19 cellular contexts compared by ENCODE assay signal in the genomic region with DNA sequence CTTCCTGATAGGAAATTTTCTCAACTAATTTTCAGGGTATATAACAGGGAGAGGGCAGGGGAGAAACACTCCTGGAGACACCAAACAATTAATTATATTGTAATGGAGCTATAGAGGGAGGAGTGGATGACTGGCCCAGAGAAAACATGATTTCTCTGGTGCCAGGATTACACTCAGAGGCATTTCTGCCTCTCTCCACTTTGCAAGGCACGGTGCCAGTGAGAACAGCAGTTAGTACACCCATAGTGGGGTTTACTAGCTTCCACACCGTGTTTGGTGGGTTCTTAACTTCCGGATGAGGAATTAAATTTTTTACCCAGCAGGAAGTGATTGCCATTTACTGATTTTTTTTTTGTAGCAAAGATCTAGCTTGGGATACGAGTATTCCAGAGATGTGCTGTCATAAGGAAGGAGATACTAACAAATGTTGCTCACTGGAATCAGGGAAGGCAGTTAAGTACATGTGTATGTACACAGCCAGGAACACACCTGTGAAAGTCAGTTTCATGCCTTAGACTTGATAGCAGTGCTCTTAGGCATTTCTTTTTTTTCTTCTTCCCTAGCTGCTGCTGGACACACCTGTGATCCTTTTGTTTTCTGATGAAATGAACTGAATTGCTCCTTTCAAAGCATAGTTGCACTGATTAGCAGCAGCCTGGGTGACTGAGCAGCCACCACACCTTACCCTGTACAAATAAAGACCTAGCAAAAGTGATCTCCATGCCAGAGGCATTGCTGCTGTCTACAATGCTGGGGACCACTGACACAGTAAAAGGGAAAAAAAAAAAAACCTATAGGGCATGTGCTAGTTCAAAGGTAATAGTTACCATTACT.
"Had no signal": no experiment of that assay in that cellular context is flagged by ENCODE, and none has a peak within 500 bp of the region (broad histone marks: within the 10 kb centered on the region; RNA-seq: fewer than 3 reads in every experiment).

No MANE protein-coding gene starts in this region.

- ATAC-seq: activated T-helper 17 cell treated with anti-CD3 and anti-CD28 coated beads, Interleukin-2, amount 50 U/mL, for 72 hours; naive thymus-derived CD4-positive, alpha-beta T cell; psoas muscle; sciatic nerve had no signal

- H3K36me3 ChIP-seq: colonic mucosa had no signal

- H3K9me3 ChIP-seq: colonic mucosa, psoas muscle, thoracic aorta had no signal

- H3K27me3 ChIP-seq: colonic mucosa had no signal

- H3K4me3 Mint-ChIP-seq: activated B cell treated with CpG ODN at 0.5 μM for 24 hours; activated CD4-positive, alpha-beta T cell treated with anti-CD3 and anti-CD28 coated beads, Interleukin-2, amount 10 ng/mL, durations not matched to agents 24 days and 14 days; activated naive CD4-positive, alpha-beta T cell treated with anti-CD3 and anti-CD28 coated beads for 36 hours; activated T-helper 17 cell treated with anti-CD3 and anti-CD28 coated beads, Interleukin-2, amount 50 U/mL, for 72 hours; naive thymus-derived CD4-positive, alpha-beta T cell; stimulated activated naive CD8-positive, alpha-beta T cell treated with anti-CD3 and anti-CD28 coated beads, Interleukin-15, Interleukin-2, amounts not matched to agents 100 ng/mL and 50 ng/mL, for 24 hours had no signal

- H3K27ac Mint-ChIP-seq: activated B cell treated with CpG ODN at 0.5 μM for 24 hours; activated CD4-positive, alpha-beta T cell treated with anti-CD3 and anti-CD28 coated beads, Interleukin-2, amount 10 ng/mL, durations not matched to agents 24 days and 14 days; activated naive CD4-positive, alpha-beta T cell treated with anti-CD3 and anti-CD28 coated beads for 36 hours; activated T-helper 17 cell treated with anti-CD3 and anti-CD28 coated beads, Interleukin-2, amount 50 U/mL, for 72 hours; naive thymus-derived CD4-positive, alpha-beta T cell; stimulated activated naive CD8-positive, alpha-beta T cell treated with anti-CD3 and anti-CD28 coated beads, Interleukin-15, Interleukin-2, amounts not matched to agents 100 ng/mL and 50 ng/mL, for 24 hours had no signal

- H3K4me3 ChIP-seq: colonic mucosa, psoas muscle, thoracic aorta had no signal

- DNase-seq: activated B cell treated with CpG ODN at 0.5 μM for 24 hours; activated CD4-positive, alpha-beta T cell treated with anti-CD3 and anti-CD28 coated beads, Interleukin-2, amount 10 ng/mL, durations not matched to agents 24 days and 14 days; activated CD8-positive, alpha-beta memory T cell treated with anti-CD3 and anti-CD28 coated beads for 24 hours; activated naive CD4-positive, alpha-beta T cell treated with anti-CD3 and anti-CD28 coated beads for 36 hours; caudate nucleus; colonic mucosa; effector CD4-positive, alpha-beta T cell; foreskin melanocyte; head of caudate nucleus; islet precursor cell; naive thymus-derived CD4-positive, alpha-beta T cell; nucleus accumbens; psoas muscle; stimulated activated CD4-positive, alpha-beta T cell treated with anti-CD3 and anti-CD28 coated beads, Interleukin-12 subunit alpha, Interleukin-12 subunit beta, amount 100 ng/mL, for 4 hours; stimulated activated CD4-positive, alpha-beta T cell treated with anti-CD3 and anti-CD28 coated beads, Interleukin-2, amount 100 ng/mL, for 48 hours had no signal

- H3K4me1 Mint-ChIP-seq: activated T-helper 17 cell treated with anti-CD3 and anti-CD28 coated beads, Interleukin-2, amount 50 U/mL, for 72 hours; naive thymus-derived CD4-positive, alpha-beta T cell had no signal

- H3K9me3 Mint-ChIP-seq: activated B cell treated with CpG ODN at 0.5 μM for 24 hours; activated CD4-positive, alpha-beta T cell treated with anti-CD3 and anti-CD28 coated beads, Interleukin-2, amount 10 ng/mL, durations not matched to agents 24 days and 14 days; activated naive CD4-positive, alpha-beta T cell treated with anti-CD3 and anti-CD28 coated beads for 36 hours; activated T-helper 17 cell treated with anti-CD3 and anti-CD28 coated beads, Interleukin-2, amount 50 U/mL, for 72 hours; naive thymus-derived CD4-positive, alpha-beta T cell; stimulated activated naive CD8-positive, alpha-beta T cell treated with anti-CD3 and anti-CD28 coated beads, Interleukin-15, Interleukin-2, amounts not matched to agents 100 ng/mL and 50 ng/mL, for 24 hours had no signal

- H3K27me3 Mint-ChIP-seq: activated B cell treated with CpG ODN at 0.5 μM for 24 hours; activated CD4-positive, alpha-beta T cell treated with anti-CD3 and anti-CD28 coated beads, Interleukin-2, amount 10 ng/mL, durations not matched to agents 24 days and 14 days; activated T-helper 17 cell treated with anti-CD3 and anti-CD28 coated beads, Interleukin-2, amount 50 U/mL, for 72 hours; naive thymus-derived CD4-positive, alpha-beta T cell; stimulated activated naive CD8-positive, alpha-beta T cell treated with anti-CD3 and anti-CD28 coated beads, Interleukin-15, Interleukin-2, amounts not matched to agents 100 ng/mL and 50 ng/mL, for 24 hours had no signal

- H3K4me1 ChIP-seq: colonic mucosa had no signal

- H3K27ac ChIP-seq: colonic mucosa, psoas muscle, thoracic aorta had no signal
